ENCODE assay signal across 1 cellular context in the genomic region with DNA sequence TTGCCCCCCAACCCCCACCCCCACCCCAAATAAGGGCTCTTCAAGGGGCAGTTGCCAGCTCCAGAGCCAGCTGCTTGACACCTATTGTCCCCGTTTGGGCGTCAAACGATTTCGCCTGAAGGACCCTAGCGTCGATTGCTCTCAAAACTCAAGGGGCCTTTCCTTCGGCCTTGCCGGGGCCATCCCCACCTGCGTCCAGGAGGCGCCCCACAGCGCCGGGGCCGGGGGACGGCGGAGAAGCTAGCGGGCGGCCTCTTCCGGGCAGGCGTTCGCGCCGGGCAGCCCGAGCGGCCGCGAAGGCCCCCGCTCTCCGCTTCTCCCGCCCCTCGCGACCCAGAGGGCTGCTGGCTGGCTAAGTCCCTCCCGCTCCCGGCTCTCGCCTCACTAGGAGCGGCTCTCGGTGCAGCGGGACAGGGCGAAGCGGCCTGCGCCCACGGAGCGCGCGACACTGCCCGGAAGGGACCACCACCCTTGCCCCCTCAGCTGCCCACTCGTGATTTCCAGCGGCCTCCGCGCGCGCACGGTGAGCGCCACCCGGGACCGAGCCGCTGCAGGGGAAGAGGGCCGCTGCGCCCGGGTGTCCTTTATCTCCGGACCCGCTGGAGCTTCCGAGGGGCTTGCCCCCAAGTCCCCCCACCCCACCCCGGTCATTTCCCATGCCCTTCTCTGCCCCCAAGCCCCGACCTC.
TF ChIP-seq lines count a peak whose summit lies in the region.

A gene with protein sequence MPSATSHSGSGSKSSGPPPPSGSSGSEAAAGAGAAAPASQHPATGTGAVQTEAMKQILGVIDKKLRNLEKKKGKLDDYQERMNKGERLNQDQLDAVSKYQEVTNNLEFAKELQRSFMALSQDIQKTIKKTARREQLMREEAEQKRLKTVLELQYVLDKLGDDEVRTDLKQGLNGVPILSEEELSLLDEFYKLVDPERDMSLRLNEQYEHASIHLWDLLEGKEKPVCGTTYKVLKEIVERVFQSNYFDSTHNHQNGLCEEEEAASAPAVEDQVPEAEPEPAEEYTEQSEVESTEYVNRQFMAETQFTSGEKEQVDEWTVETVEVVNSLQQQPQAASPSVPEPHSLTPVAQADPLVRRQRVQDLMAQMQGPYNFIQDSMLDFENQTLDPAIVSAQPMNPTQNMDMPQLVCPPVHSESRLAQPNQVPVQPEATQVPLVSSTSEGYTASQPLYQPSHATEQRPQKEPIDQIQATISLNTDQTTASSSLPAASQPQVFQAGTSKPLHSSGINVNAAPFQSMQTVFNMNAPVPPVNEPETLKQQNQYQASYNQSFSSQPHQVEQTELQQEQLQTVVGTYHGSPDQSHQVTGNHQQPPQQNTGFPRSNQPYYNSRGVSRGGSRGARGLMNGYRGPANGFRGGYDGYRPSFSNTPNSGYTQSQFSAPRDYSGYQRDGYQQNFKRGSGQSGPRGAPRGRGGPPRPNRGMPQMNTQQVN (plus strand): TSS at position 383 of the 687 bp plus-strand sequence. CDS start 690 bp downstream, outside the sequence.

TF ChIP-seq in GM12878, 131 proteins besides CTCF, POLR2A, EP300 and RAD21 (continued from another document and continues in another):
- TF ChIP-seq, protein P1, sequence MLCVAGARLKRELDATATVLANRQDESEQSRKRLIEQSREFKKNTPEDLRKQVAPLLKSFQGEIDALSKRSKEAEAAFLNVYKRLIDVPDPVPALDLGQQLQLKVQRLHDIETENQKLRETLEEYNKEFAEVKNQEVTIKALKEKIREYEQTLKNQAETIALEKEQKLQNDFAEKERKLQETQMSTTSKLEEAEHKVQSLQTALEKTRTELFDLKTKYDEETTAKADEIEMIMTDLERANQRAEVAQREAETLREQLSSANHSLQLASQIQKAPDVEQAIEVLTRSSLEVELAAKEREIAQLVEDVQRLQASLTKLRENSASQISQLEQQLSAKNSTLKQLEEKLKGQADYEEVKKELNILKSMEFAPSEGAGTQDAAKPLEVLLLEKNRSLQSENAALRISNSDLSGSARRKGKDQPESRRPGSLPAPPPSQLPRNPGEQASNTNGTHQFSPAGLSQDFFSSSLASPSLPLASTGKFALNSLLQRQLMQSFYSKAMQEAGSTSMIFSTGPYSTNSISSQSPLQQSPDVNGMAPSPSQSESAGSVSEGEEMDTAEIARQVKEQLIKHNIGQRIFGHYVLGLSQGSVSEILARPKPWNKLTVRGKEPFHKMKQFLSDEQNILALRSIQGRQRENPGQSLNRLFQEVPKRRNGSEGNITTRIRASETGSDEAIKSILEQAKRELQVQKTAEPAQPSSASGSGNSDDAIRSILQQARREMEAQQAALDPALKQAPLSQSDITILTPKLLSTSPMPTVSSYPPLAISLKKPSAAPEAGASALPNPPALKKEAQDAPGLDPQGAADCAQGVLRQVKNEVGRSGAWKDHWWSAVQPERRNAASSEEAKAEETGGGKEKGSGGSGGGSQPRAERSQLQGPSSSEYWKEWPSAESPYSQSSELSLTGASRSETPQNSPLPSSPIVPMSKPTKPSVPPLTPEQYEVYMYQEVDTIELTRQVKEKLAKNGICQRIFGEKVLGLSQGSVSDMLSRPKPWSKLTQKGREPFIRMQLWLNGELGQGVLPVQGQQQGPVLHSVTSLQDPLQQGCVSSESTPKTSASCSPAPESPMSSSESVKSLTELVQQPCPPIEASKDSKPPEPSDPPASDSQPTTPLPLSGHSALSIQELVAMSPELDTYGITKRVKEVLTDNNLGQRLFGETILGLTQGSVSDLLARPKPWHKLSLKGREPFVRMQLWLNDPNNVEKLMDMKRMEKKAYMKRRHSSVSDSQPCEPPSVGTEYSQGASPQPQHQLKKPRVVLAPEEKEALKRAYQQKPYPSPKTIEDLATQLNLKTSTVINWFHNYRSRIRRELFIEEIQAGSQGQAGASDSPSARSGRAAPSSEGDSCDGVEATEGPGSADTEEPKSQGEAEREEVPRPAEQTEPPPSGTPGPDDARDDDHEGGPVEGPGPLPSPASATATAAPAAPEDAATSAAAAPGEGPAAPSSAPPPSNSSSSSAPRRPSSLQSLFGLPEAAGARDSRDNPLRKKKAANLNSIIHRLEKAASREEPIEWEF (IDR thresholded peaks at IDR 0.05; ENCODE audit: insufficient replicate concordance, low read depth, low read length), result no peak
- TF ChIP-seq BRCA1 (IDR thresholded peaks at IDR 0.05; ENCODE audit: low read depth, low read length) (no peak), FOXK2 (IDR thresholded peaks at IDR 0.05) (no peak), CREM (IDR thresholded peaks at IDR 0.05; ENCODE audit: low read depth) (no peak; the same call in none of the 2 replicates), SMARCA5 (IDR thresholded peaks at IDR 0.05) (peak; percentile 23), POLR2AphosphoS5 (IDR thresholded peaks at IDR 0.05; ENCODE audit: low read length) (peak; percentile 81), ZNF24 (IDR thresholded peaks at IDR 0.05) (0 out of 2 replicates have a peak, but pooled peaks have one; percentile 35), MEF2A (IDR thresholded peaks at IDR 0.05; ENCODE audit: insufficient read depth, low read depth, low read length) (0 out of 2 replicates have a peak, but pooled peaks have one; percentile 27), NFIC (IDR thresholded peaks at IDR 0.05; ENCODE audit: low read depth, low read length) (no peak), NFYA (IDR thresholded peaks at IDR 0.05; ENCODE audit: borderline replicate concordance, low read depth, low read length) (no peak), PAX8 (IDR thresholded peaks at IDR 0.05) (no peak), GABPA (IDR thresholded peaks at IDR 0.05; ENCODE audit: low read depth) (no peak), NR2F1 (conservative IDR thresholded peaks at IDR 0.05) (peak; percentile 81), HDAC2 (IDR thresholded peaks at IDR 0.05) (no peak), SMAD1 (IDR thresholded peaks at IDR 0.05; ENCODE audit: low read depth, partially characterized antibody) (no peak), RBBP5 (conservative IDR thresholded peaks at IDR 0.05) (no peak), CBX5 (IDR thresholded peaks at IDR 0.05; ENCODE audit: low read depth) (no peak; the same call in 1 of the 2 replicates), RAD51 (IDR thresholded peaks at IDR 0.05) (no peak), TAF1 (IDR thresholded peaks at IDR 0.05; ENCODE audit: borderline replicate concordance, low read depth, low read length) (peak; percentile 70; the same call in 1 of the 2 replicates), SMAD5 (IDR thresholded peaks at IDR 0.05; ENCODE audit: low read depth) (peak; percentile 71), FOXM1 (IDR thresholded peaks at IDR 0.05; ENCODE audit: low read depth, low read length) (no peak), BACH1 (IDR thresholded peaks at IDR 0.05; ENCODE audit: borderline replicate concordance) (peak; percentile 90), SPI1 (IDR thresholded peaks at IDR 0.05; ENCODE audit: borderline replicate concordance, insufficient read depth, low read depth, low read length) (no peak), ZZZ3 (IDR thresholded peaks at IDR 0.05; ENCODE audit: control insufficient read depth, insufficient read length, low read depth) (no peak), FOS (IDR thresholded peaks at IDR 0.05; ENCODE audit: borderline replicate concordance, extremely low read depth, insufficient read length) (no peak), JUNB (IDR thresholded peaks at IDR 0.05) (no peak), MXI1 (IDR thresholded peaks at IDR 0.05; ENCODE audit: low read depth, low read length) (no peak), PAX5 (IDR thresholded peaks at IDR 0.05; ENCODE audit: borderline replicate concordance, low read depth, low read length) (no peak), EGR1 (IDR thresholded peaks at IDR 0.05; ENCODE audit: borderline replicate concordance in 1 of 2, low read depth in 2 of 2, low read length in 2 of 2) (0 out of 3 replicates have a peak, but pooled peaks of 1 of the 2 experiments have one; percentile 55), MYB (IDR thresholded peaks at IDR 0.05; ENCODE audit: borderline replicate concordance, low read depth, low read length) (peak; percentile 99), SP1 (IDR thresholded peaks at IDR 0.05; ENCODE audit: low read depth, low read length) (peak; percentile 31)
- TF ChIP-seq, protein P2, sequence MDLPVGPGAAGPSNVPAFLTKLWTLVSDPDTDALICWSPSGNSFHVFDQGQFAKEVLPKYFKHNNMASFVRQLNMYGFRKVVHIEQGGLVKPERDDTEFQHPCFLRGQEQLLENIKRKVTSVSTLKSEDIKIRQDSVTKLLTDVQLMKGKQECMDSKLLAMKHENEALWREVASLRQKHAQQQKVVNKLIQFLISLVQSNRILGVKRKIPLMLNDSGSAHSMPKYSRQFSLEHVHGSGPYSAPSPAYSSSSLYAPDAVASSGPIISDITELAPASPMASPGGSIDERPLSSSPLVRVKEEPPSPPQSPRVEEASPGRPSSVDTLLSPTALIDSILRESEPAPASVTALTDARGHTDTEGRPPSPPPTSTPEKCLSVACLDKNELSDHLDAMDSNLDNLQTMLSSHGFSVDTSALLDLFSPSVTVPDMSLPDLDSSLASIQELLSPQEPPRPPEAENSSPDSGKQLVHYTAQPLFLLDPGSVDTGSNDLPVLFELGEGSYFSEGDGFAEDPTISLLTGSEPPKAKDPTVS (IDR thresholded peaks at IDR 0.05; ENCODE audit: low read depth, low read length), result no peak
- TF ChIP-seq, protein P3, sequence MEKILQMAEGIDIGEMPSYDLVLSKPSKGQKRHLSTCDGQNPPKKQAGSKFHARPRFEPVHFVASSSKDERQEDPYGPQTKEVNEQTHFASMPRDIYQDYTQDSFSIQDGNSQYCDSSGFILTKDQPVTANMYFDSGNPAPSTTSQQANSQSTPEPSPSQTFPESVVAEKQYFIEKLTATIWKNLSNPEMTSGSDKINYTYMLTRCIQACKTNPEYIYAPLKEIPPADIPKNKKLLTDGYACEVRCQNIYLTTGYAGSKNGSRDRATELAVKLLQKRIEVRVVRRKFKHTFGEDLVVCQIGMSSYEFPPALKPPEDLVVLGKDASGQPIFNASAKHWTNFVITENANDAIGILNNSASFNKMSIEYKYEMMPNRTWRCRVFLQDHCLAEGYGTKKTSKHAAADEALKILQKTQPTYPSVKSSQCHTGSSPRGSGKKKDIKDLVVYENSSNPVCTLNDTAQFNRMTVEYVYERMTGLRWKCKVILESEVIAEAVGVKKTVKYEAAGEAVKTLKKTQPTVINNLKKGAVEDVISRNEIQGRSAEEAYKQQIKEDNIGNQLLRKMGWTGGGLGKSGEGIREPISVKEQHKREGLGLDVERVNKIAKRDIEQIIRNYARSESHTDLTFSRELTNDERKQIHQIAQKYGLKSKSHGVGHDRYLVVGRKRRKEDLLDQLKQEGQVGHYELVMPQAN (conservative IDR thresholded peaks at IDR 0.05), result no peak; the same call in none of the 2 replicates
- TF ChIP-seq, protein P4, sequence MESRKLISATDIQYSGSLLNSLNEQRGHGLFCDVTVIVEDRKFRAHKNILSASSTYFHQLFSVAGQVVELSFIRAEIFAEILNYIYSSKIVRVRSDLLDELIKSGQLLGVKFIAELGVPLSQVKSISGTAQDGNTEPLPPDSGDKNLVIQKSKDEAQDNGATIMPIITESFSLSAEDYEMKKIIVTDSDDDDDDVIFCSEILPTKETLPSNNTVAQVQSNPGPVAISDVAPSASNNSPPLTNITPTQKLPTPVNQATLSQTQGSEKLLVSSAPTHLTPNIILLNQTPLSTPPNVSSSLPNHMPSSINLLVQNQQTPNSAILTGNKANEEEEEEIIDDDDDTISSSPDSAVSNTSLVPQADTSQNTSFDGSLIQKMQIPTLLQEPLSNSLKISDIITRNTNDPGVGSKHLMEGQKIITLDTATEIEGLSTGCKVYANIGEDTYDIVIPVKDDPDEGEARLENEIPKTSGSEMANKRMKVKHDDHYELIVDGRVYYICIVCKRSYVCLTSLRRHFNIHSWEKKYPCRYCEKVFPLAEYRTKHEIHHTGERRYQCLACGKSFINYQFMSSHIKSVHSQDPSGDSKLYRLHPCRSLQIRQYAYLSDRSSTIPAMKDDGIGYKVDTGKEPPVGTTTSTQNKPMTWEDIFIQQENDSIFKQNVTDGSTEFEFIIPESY (IDR thresholded peaks at IDR 0.05), result peak; percentile 77; the same call in 1 of the 2 replicates
- TF ChIP-seq, protein P5, sequence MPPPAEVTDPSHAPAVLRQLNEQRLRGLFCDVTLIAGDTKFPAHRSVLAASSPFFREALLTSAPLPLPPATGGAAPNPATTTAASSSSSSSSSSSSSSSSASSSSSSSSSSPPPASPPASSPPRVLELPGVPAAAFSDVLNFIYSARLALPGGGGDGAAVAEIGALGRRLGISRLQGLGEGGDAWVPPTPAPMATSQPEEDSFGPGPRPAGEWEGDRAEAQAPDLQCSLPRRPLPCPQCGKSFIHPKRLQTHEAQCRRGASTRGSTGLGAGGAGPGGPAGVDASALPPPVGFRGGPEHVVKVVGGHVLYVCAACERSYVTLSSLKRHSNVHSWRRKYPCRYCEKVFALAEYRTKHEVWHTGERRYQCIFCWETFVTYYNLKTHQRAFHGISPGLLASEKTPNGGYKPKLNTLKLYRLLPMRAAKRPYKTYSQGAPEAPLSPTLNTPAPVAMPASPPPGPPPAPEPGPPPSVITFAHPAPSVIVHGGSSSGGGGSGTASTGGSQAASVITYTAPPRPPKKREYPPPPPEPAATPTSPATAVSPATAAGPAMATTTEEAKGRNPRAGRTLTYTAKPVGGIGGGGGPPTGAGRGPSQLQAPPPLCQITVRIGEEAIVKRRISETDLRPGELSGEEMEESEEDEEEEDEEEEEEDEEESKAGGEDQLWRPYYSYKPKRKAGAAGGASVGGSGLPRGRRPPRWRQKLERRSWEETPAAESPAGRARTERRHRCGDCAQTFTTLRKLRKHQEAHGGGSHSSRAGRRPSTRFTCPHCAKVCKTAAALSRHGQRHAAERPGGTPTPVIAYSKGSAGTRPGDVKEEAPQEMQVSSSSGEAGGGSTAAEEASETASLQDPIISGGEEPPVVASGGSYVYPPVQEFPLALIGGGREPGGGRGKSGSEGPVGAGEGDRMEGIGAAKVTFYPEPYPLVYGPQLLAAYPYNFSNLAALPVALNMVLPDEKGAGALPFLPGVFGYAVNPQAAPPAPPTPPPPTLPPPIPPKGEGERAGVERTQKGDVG (CRISPR knock-in tag; IDR thresholded peaks at IDR 0.05), result no peak
- TF ChIP-seq, protein P6, sequence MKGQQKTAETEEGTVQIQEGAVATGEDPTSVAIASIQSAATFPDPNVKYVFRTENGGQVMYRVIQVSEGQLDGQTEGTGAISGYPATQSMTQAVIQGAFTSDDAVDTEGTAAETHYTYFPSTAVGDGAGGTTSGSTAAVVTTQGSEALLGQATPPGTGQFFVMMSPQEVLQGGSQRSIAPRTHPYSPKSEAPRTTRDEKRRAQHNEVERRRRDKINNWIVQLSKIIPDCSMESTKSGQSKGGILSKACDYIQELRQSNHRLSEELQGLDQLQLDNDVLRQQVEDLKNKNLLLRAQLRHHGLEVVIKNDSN (IDR thresholded peaks at IDR 0.05; ENCODE audit: borderline replicate concordance, extremely low read length, insufficient read depth, low read depth, low read length), result no peak
- TF ChIP-seq, protein P7, sequence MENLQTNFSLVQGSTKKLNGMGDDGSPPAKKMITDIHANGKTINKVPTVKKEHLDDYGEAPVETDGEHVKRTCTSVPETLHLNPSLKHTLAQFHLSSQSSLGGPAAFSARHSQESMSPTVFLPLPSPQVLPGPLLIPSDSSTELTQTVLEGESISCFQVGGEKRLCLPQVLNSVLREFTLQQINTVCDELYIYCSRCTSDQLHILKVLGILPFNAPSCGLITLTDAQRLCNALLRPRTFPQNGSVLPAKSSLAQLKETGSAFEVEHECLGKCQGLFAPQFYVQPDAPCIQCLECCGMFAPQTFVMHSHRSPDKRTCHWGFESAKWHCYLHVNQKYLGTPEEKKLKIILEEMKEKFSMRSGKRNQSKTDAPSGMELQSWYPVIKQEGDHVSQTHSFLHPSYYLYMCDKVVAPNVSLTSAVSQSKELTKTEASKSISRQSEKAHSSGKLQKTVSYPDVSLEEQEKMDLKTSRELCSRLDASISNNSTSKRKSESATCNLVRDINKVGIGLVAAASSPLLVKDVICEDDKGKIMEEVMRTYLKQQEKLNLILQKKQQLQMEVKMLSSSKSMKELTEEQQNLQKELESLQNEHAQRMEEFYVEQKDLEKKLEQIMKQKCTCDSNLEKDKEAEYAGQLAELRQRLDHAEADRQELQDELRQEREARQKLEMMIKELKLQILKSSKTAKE (IDR thresholded peaks at IDR 0.05; ENCODE audit: low read depth, poor library complexity, severe bottlenecking), result no peak
